ENCODE assay signal across 9 cellular contexts in the genomic region with DNA sequence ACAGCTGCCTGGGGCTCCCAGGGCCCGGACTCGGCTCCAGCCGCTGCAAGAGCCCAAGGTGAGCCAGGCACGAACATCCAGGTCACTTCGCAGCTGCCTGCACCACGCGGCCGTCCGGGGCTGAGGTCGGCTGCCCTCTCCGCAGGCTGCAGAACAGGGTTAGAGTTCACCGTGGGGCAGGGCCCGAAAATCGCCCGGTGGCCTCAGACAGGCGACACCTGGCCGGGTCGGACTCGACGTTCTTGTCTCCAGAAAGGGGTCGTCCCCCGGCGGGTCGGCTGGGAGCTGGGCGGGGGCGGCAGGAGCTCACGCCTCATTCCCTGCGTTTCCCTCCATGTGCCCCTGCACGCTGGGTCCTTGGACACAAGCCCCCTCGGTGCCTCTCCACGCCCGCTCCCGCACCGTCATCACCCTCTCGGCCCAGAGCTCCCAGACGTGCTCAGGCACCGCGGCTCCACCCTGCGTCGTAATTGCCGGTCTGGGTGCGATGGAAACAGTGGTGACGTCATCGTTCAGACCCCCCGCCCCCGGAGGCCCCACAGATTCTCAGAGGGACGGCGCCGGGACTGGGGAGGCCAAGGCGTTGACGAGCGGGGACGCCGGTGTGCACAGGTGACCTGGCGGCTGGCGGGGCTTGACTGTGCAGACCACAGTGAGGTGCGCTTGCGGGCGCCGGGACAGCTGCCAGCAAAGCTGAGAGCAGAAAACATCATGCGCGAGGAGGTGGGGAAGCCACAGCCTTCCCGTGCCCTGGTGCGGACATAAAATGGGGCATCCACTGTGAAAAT. TPM values are rescaled to one million over a fixed set of nuclear protein-coding genes. Genes with fewer than 3 reads are reported as not detected.
A peak's percentile ranks its signal among the peaks of the same experiment; 100 is the strongest.
DNase-seq lines count a peak whose midpoint lies in the region; FAIRE-seq and TF ChIP-seq lines count a peak whose summit lies in the region.
"Had no signal": no experiment of that assay in that cellular context is flagged by ENCODE, and none has a peak within 500 bp of the region (broad histone marks: within the 10 kb centered on the region; RNA-seq: fewer than 3 reads in every experiment).

No MANE protein-coding gene starts in this region.

- H3K4me1 Mint-ChIP-seq in activated CD4-positive, alpha-beta memory T cell treated with anti-CD3 and anti-CD28 coated beads, Interleukin-2, amount 10 ng/mL, durations not matched to agents 7 days and 5 days = peaks cover 13% of the 10 kb centered on the region
- H3K4me1 Mint-ChIP-seq in endodermal cell = peaks cover 4% of the 10 kb centered on the region

- no peak overlapping the region for H3K4me3 ChIP-seq in endodermal cell (ENCODE audit: low read length)
- no peak overlapping the region for H3K4me3 ChIP-seq in small intestine (ENCODE audit: low read depth in 1 of 2, low read length in 2 of 2)
- H3K4me3 ChIP-seq: heart left ventricle had no signal

- peak overlapping the region; percentile 32 for H3K4me3 Mint-ChIP-seq in activated CD4-positive, alpha-beta memory T cell treated with anti-CD3 and anti-CD28 coated beads, Interleukin-2, amount 10 ng/mL, durations not matched to agents 7 days and 5 days
- peak overlapping the region; percentile 40 for H3K4me3 Mint-ChIP-seq in endodermal cell

- H3K27ac ChIP-seq in endodermal cell (ENCODE audit: low read depth, low read length) = no peak overlapping the region
- H3K27ac ChIP-seq in small intestine (ENCODE audit: low read depth in 1 of 2, low read length in 1 of 2) = no peak overlapping the region
- H3K27ac ChIP-seq: heart left ventricle had no signal

- H3K36me3 Mint-ChIP-seq in activated CD4-positive, alpha-beta memory T cell treated with anti-CD3 and anti-CD28 coated beads, Interleukin-2, amount 10 ng/mL, durations not matched to agents 7 days and 5 days (ENCODE audit: low read depth) = peaks cover 5% of the 10 kb centered on the region
- peaks cover 4% of the 10 kb centered on the region for H3K36me3 Mint-ChIP-seq in endodermal cell (ENCODE audit: low read depth)

- H3K9me3 Mint-ChIP-seq in activated CD4-positive, alpha-beta memory T cell treated with anti-CD3 and anti-CD28 coated beads, Interleukin-2, amount 10 ng/mL, durations not matched to agents 7 days and 5 days = no peaks in the 10 kb centered on the region
- no peaks in the 10 kb centered on the region for H3K9me3 Mint-ChIP-seq in endodermal cell

- WGBS in endodermal cell (ENCODE audit: insufficient coverage in 1 of 2, insufficient read length in 1 of 2), 2 experiments = 61 to 77% methylated on average over 36 to 64 of the region's 64 CpGs
- 5 to 11% (median 9%) methylated on average over 55 to 64 of the region's 64 CpGs for WGBS in small intestine, 3 donors

- DNase-seq in COR-L47 (lab: John Stamatoyannopoulos, UW) (peak; percentile 65), NCI-H1092 treated with DMSO at 0.1 percent for 48 hours (lab: John Stamatoyannopoulos, UW) (peak; percentile 48), endodermal cell (peak; percentile 74), small intestine (peak; percentile 16), DMS153 treated with DMSO at 0.1 percent for 48 hours (lab: John Stamatoyannopoulos, UW; ENCODE audit: unreplicated experiment) (no peak), DMS114 treated with DMSO at 0.1 percent for 48 hours (lab: John Stamatoyannopoulos, UW; ENCODE audit: unreplicated experiment) (no peak), HCEC 1CT (no peak)
- DNase-seq in activated CD4-positive, alpha-beta memory T cell treated with anti-CD3 and anti-CD28 coated beads, Interleukin-2, amount 10 ng/mL, durations not matched to agents 7 days and 5 days = peak; percentile 74
- DNase-seq: heart left ventricle had no signal

- H3K4me1 ChIP-seq in endodermal cell (ENCODE audit: control insufficient read depth, insufficient read depth, low read length) = no peaks in the 10 kb centered on the region
- peaks cover 0 to under 1% of the 10 kb centered on the region in 2 donors for H3K4me1 ChIP-seq in small intestine (ENCODE audit: control insufficient read depth in 2 of 2, insufficient read depth in 1 of 2, low read depth in 1 of 2, low read length in 1 of 2)

- no peak overlapping the region for H3K9ac ChIP-seq in endodermal cell (ENCODE audit: extremely low read depth, low read length, poor library complexity, severe bottlenecking)

- POLR2A ChIA-PET in activated CD4-positive, alpha-beta memory T cell treated with anti-CD3 and anti-CD28 coated beads, Interleukin-2, amount 10 ng/mL, durations not matched to agents 7 days and 5 days (lab: Charles Lee) = interaction anchor here (0.9 to 2.3 kb wide), 4 partner anchors 9 to 133 kb away, joined by 3 to 18 read pairs (median 4); a partner anchor contains a TSS

- H3K36me3 ChIP-seq in endodermal cell (ENCODE audit: control insufficient read depth, insufficient read depth, low read length) (peaks cover 11% of the 10 kb centered on the region), small intestine (ENCODE audit: control insufficient read depth in 2 of 2, insufficient read depth in 2 of 2, low read length in 2 of 2) (no peaks in the 10 kb centered on the region)

- H3K9me3 ChIP-seq in endodermal cell (ENCODE audit: control insufficient read depth, low read length) = no peaks in the 10 kb centered on the region
- no peaks in the 10 kb centered on the region for H3K9me3 ChIP-seq in small intestine (ENCODE audit: control insufficient read depth, low read depth)
- H3K9me3 ChIP-seq: heart left ventricle had no signal

- H3K27ac Mint-ChIP-seq in activated CD4-positive, alpha-beta memory T cell treated with anti-CD3 and anti-CD28 coated beads, Interleukin-2, amount 10 ng/mL, durations not matched to agents 7 days and 5 days = peak overlapping the region; percentile 26
- peak overlapping the region; percentile 21 for H3K27ac Mint-ChIP-seq in endodermal cell

- no peak for FAIRE-seq in small intestine (lab: Jason Lieb, UNC)

- no peak for TF ChIP-seq CTCF in endodermal cell (conservative IDR thresholded peaks at IDR 0.05)

- CTCF ChIA-PET in activated CD4-positive, alpha-beta memory T cell treated with anti-CD3 and anti-CD28 coated beads, Interleukin-2, amount 10 ng/mL, durations not matched to agents 7 days and 5 days (lab: Charles Lee) = interaction anchor here (1.2 to 1.9 kb wide), 2 partner anchors 12 to 133 kb away, joined by 3 to 9 read pairs; a partner anchor contains a TSS

- peaks cover 28% of the 10 kb centered on the region for H3K27me3 Mint-ChIP-seq in activated CD4-positive, alpha-beta memory T cell treated with anti-CD3 and anti-CD28 coated beads, Interleukin-2, amount 10 ng/mL, durations not matched to agents 7 days and 5 days
- peaks cover 44% of the 10 kb centered on the region for H3K27me3 Mint-ChIP-seq in endodermal cell (ENCODE audit: insufficient read depth)

- H3K27me3 ChIP-seq in endodermal cell (ENCODE audit: control insufficient read depth, insufficient read depth, low read length, poor library complexity, severe bottlenecking) = peaks cover 43% of the 10 kb centered on the region
- H3K27me3 ChIP-seq in small intestine (ENCODE audit: control insufficient read depth in 2 of 2, insufficient read depth in 2 of 2, low read length in 2 of 2) = peaks cover 0 to 19% of the 10 kb centered on the region in 2 donors

RNA-seq across cellular contexts. Expression of a gene that starts 4.0 kb away (rescaled TPM):
- under 1 TPM in 1 of 2 experiments, not detected in 1; 0.08 TPM for total RNA-seq in activated CD4-positive, alpha-beta memory T cell treated with anti-CD3 and anti-CD28 coated beads, Interleukin-2, amount 10 ng/mL, durations not matched to agents 7 days and 5 days
- 1 to 10 TPM; 2.0 TPM for total RNA-seq in endodermal cell
- polyA plus RNA-seq in endodermal cell (2013, experiment 1 of 2) = 0.85 TPM
- 0.50 TPM for polyA plus RNA-seq in endodermal cell (2013, experiment 2 of 2)
- under 1 TPM in 1 of 3 donors, not detected in 2; 0.10 TPM for polyA plus RNA-seq in small intestine

RNA-seq across cellular contexts. Expression of a gene that starts 12.1 kb away (rescaled TPM):
- 10 to 100 TPM; 42.0 to 44.3 TPM for total RNA-seq in activated CD4-positive, alpha-beta memory T cell treated with anti-CD3 and anti-CD28 coated beads, Interleukin-2, amount 10 ng/mL, durations not matched to agents 7 days and 5 days
- 10 to 100 TPM; 68.6 to 85.6 TPM for total RNA-seq in endodermal cell
- polyA plus RNA-seq in endodermal cell (2013, experiment 1 of 2) = 59.4 TPM
- 62.7 TPM for polyA plus RNA-seq in endodermal cell (2013, experiment 2 of 2)
- polyA plus RNA-seq in small intestine = 10 to 100 TPM; 56.2 to 70.8 (median 58.8) TPM

RNA-seq across cellular contexts. Expression of a gene that starts 24.7 kb away (rescaled TPM):
- total RNA-seq in activated CD4-positive, alpha-beta memory T cell treated with anti-CD3 and anti-CD28 coated beads, Interleukin-2, amount 10 ng/mL, durations not matched to agents 7 days and 5 days = 100 to 1,000 TPM; 181 TPM
- total RNA-seq in endodermal cell = 100 to 1,000 TPM; 157 to 176 TPM
- 146 TPM for polyA plus RNA-seq in endodermal cell (2013, experiment 1 of 2)
- 122 TPM for polyA plus RNA-seq in endodermal cell (2013, experiment 2 of 2)
- polyA plus RNA-seq in small intestine = 100 to 1,000 TPM; 153 to 313 (median 219) TPM

RNA-seq across cellular contexts. Expression of a gene that starts 25.1 kb away (rescaled TPM):
- total RNA-seq in activated CD4-positive, alpha-beta memory T cell treated with anti-CD3 and anti-CD28 coated beads, Interleukin-2, amount 10 ng/mL, durations not matched to agents 7 days and 5 days = not detected
- total RNA-seq in endodermal cell = not detected
- under 0.01 TPM for polyA plus RNA-seq in endodermal cell (2013, experiment 1 of 2)
- under 0.01 TPM for polyA plus RNA-seq in endodermal cell (2013, experiment 2 of 2)
- not detected for polyA plus RNA-seq in small intestine
- total RNA-seq: heart left ventricle had no signal
- polyA plus RNA-seq: heart left ventricle had no signal

RNA-seq across cellular contexts. Expression of a gene that starts 30.2 kb away (rescaled TPM):
- 100 to 1,000 TPM; 513 to 519 TPM for total RNA-seq in activated CD4-positive, alpha-beta memory T cell treated with anti-CD3 and anti-CD28 coated beads, Interleukin-2, amount 10 ng/mL, durations not matched to agents 7 days and 5 days
- total RNA-seq in endodermal cell = 100 to 1,000 TPM; 426 to 469 TPM
- 225 TPM for polyA plus RNA-seq in endodermal cell (2013, experiment 1 of 2)
- 200 TPM for polyA plus RNA-seq in endodermal cell (2013, experiment 2 of 2)
- 10 to 100 TPM; 14.5 to 34.4 (median 26.2) TPM for polyA plus RNA-seq in small intestine

Comparison
In these comparisons a context has a peak if more than half of its experiments do, and no peak if none do; other contexts are left out.
1. DNase-seq: peak in COR-L47 (single experiment), NCI-H1092 treated with DMSO at 0.1 percent for 48 hours (single experiment), activated CD4-positive, alpha-beta memory T cell treated with anti-CD3 and anti-CD28 coated beads, Interleukin-2, amount 10 ng/mL, durations not matched to agents 7 days and 5 days (single experiment), endodermal cell (single experiment) and small intestine (single experiment); none in DMS153 treated with DMSO at 0.1 percent for 48 hours (single experiment), DMS114 treated with DMSO at 0.1 percent for 48 hours (single experiment) and HCEC 1CT (single experiment).